8 cellular contexts compared by ENCODE assay signal in the genomic region with DNA sequence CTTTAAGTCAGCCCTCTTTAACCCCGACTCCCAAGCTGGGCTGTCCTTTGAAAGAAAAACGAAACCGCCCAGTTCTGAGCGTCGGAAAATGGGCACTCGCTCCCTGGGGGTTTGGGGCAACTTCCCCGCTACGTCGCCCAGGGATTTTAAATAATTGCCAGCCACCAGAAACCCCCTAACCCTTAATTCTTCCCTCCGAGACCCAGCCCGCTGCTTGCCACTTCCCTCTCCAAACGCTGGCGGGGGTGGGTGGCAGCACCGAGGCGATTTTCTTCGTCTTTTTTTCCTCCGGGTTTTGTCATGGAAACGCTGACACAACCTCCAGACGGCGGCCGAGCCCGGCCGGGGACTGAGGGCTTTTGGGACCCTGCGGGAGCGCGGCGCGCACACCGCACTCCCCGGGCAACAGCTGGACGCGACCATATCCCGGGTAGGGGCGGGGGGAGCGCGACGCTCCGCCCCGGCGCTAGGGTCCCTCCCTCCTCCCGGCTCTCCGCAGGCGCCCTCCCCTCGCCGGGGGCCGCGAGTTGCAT. TPM values are rescaled to one million over a fixed set of nuclear protein-coding genes. Genes with fewer than 3 reads are reported as not detected.
DNase-seq lines count a peak whose midpoint lies in the region; ATAC-seq, FAIRE-seq and TF ChIP-seq lines count a peak whose summit lies in the region.

A gene (plus strand): TSS at position 532 of the 533 bp plus-strand sequence.

- H4K20me1 ChIP-seq in H1 (replicated peaks in 1 of 2; ENCODE audit: control insufficient read depth in 1 of 2, insufficient read depth in 2 of 2, low read length in 2 of 2): peaks cover 0 to 4% of the 10 kb centered on the region in 2 experiments

- CTCF ChIA-PET in H1 (lab: Charles Lee; ENCODE audit: partially characterized antibody): interaction anchor here (1.5 to 1.9 kb wide), 2 partner anchors 75 to 198 kb away, joined by 5 read pairs; no protein-coding TSS in a partner anchor

- TF ChIP-seq CTCF in CD14-positive monocyte (IDR thresholded peaks at IDR 0.05) (peak; percentile 17), H1 (IDR thresholded peaks at IDR 0.05; ENCODE audit: control extremely low read depth in 1 of 3, insufficient read depth in 1 of 3, low read depth in 1 of 3, low read length in 3 of 3) (peak in 2 of 3 experiments; percentile 21 to 28; a peak in 3 of 4 replicates)

- peaks cover 0 to 22% of the 10 kb centered on the region in 2 experiments; a peak in 2 of 4 replicates for H3K79me2 ChIP-seq in H1 (ENCODE audit: control insufficient read depth in 1 of 2, insufficient read depth in 2 of 2, low read length in 2 of 2)

- WGBS in H1 (ENCODE audit: extremely low coverage in 1 of 2, insufficient coverage in 1 of 2, insufficient read length in 1 of 2, insufficient replicate concordance in 2 of 2, low coverage in 1 of 2, low lambda C conversion rate in 2 of 2, missing lambda C conversion rate in 1 of 2), 2 experiments: 2% methylated on average over 31 of the region's 47 CpGs; no CpG with 5 or more reads in 1 of the 2 experiments

- POLR2A ChIA-PET in H1 (lab: Charles Lee; ENCODE audit: partially characterized antibody): interaction anchor here (0.7 to 3.3 kb wide), 12 partner anchors 26 to 239 kb away, joined by 3 to 10 read pairs (median 4); no protein-coding TSS in a partner anchor

- peak; percentile 38 to 48 for TF ChIP-seq RAD21 in H1 (IDR thresholded peaks at IDR 0.05 in 1 of 2, conservative IDR thresholded peaks at IDR 0.05 in 1 of 2; ENCODE audit: low read depth in 2 of 2, low read length in 2 of 2)

- no peak within 1 kb of the TSS for H3K4ac ChIP-seq in H1 (replicated peaks; ENCODE audit: insufficient read length, low read depth, low read length)

- H3K9me3 ChIP-seq in H1 (ENCODE audit: insufficient read depth in 2 of 2, low read depth in 1 of 2, low read length in 1 of 2): no peaks in the 10 kb centered on the region

- TF ChIP-seq POLR2A in H1 (IDR thresholded peaks at IDR 0.05; ENCODE audit: control extremely low read depth in 1 of 2, low read depth in 2 of 2, low read length in 2 of 2): no peak

- H3K4me1 ChIP-seq in H1 (replicated peaks in 1 of 4; ENCODE audit: control insufficient read depth in 3 of 4, insufficient read depth in 4 of 4, low read length in 3 of 4): peaks cover 9 to 17% (median 12%) of the 10 kb centered on the region in 4 experiments; a peak in 6 of 7 replicates

- H3K14ac ChIP-seq in H1 (ENCODE audit: insufficient read length): no peak within 1 kb of the TSS

- peak within 1 kb of the TSS; percentile 100 for H3K4me3 Mint-ChIP-seq in CD14-positive monocyte
- peak within 1 kb of the TSS; percentile 99 for H3K4me3 Mint-ChIP-seq in memory B cell

- H3K9ac ChIP-seq in H1 (replicated peaks in 1 of 4; ENCODE audit: extremely low read depth in 1 of 4, low read depth in 3 of 4, low read length in 3 of 4): peak within 1 kb of the TSS; percentile 36 to 88 (median 53); a peak in 6 of 7 replicates

- H2BK120ac ChIP-seq in H1 (replicated peaks; ENCODE audit: low read depth, low read length): peak within 1 kb of the TSS; percentile 41

- H2BK15ac ChIP-seq in H1 (ENCODE audit: low read length): no peak within 1 kb of the TSS

- 0 out of 2 replicates have a peak within 1 kb of the TSS, but pooled peaks have one; percentile 72 for H2BK20ac ChIP-seq in H1 (ENCODE audit: low read length)

- no peak for FAIRE-seq in H1 (lab: Jason Lieb, UNC)

- H3K27ac ChIP-seq in H1 (ENCODE audit: low read depth, low read length): no peak within 1 kb of the TSS

- DNase-seq in CD14-positive monocyte (ENCODE audit: low spot score) (peak; percentile 85), NOMO-1 treated with DMSO at 0.1 percent for 48 hours (lab: John Stamatoyannopoulos, UW; ENCODE audit: unreplicated experiment) (peak; percentile 91), H1 (ENCODE audit: low read depth in 1 of 2, low spot score in 2 of 2) (peak; percentile 71 to 90), memory B cell (ENCODE audit: low spot score in 2 of 2) (peak; percentile 54 to 64)
- DNase-seq in activated CD8-positive, alpha-beta memory T cell treated with anti-CD3 and anti-CD28 coated beads for 4 hours (ENCODE audit: low read depth in 2 of 2): peak; percentile 48 to 60
- peak; percentile 58 to 69 (median 69) for DNase-seq in stimulated activated CD4-positive, alpha-beta T cell treated with anti-CD3 and anti-CD28 coated beads, TNF-alpha, amount 100 ng/mL, for 48 hours (ENCODE audit: low read depth in 3 of 3)

- H3K79me1 ChIP-seq in H1 (ENCODE audit: low read depth, low read length): peaks cover 7% of the 10 kb centered on the region; the same call in 1 of the 2 replicates

- ATAC-seq in GM19397 (IDR thresholded peaks at IDR 0.05; ENCODE audit: unreplicated experiment): peak; percentile 66
- ATAC-seq in HG03565 (IDR thresholded peaks at IDR 0.05; ENCODE audit: unreplicated experiment): peak; percentile 46
- ATAC-seq in memory B cell (ENCODE audit: low read depth): peak; percentile 59

- H2BK12ac ChIP-seq in H1 (ENCODE audit: low read depth, low read length): no peak within 1 kb of the TSS

- peak within 1 kb of the TSS; percentile 26; the same call in 1 of the 2 replicates for H3K18ac ChIP-seq in H1 (ENCODE audit: extremely low read depth, low read length)

- no peak within 1 kb of the TSS for H4K5ac ChIP-seq in H1 (ENCODE audit: insufficient read length, low read depth, low read length)

- H3K4me3 ChIP-seq in H1 (ENCODE audit: extremely low read depth in 1 of 4, insufficient read depth in 2 of 4, low read depth in 3 of 4, low read length in 4 of 4): peak within 1 kb of the TSS; percentile 61 to 98 (median 84)

- no peaks in the 10 kb centered on the region for H3K36me3 ChIP-seq in H1 (ENCODE audit: control insufficient read depth in 2 of 4, insufficient read depth in 4 of 4, low read length in 3 of 4)

- H3K27me3 ChIP-seq in H1 (replicated peaks in 1 of 4; ENCODE audit: control insufficient read depth in 3 of 4, extremely low read depth in 1 of 4, insufficient read depth in 3 of 4, low read length in 3 of 4): peaks cover 0 to 31% (median 18%) of the 10 kb centered on the region in 4 experiments; a peak in 6 of 7 replicates

- H3K9me3 Mint-ChIP-seq in CD14-positive monocyte (peaks cover 0 to 2% (median 0%) of the 10 kb centered on the region in 7 donors), memory B cell (no peaks in the 10 kb centered on the region)

- H3K23me2 ChIP-seq in H1 (ENCODE audit: low read depth, low read length): peaks cover 13% of the 10 kb centered on the region

- peak within 1 kb of the TSS; percentile 80 for H4K91ac ChIP-seq in H1 (replicated peaks; ENCODE audit: insufficient read length, low read length)

- TF ChIP-seq EP300 in H1 (IDR thresholded peaks at IDR 0.05; ENCODE audit: borderline replicate concordance in 1 of 2, low read depth in 2 of 2, low read length in 2 of 2): peak in 1 of 2 experiments; percentile 95; a peak in 1 of 3 replicates

- H3K27me3 Mint-ChIP-seq in CD14-positive monocyte (ENCODE audit: low read depth in 3 of 3) (peaks cover 0 to 3% (median 2%) of the 10 kb centered on the region in 3 donors), memory B cell (no peaks in the 10 kb centered on the region)

- peaks cover 30% of the 10 kb centered on the region for H3K4me1 Mint-ChIP-seq in CD14-positive monocyte
- peaks cover 19% of the 10 kb centered on the region for H3K4me1 Mint-ChIP-seq in memory B cell

- H3K56ac ChIP-seq in H1 (replicated peaks; ENCODE audit: insufficient read length, low read depth, low read length): no peak within 1 kb of the TSS

- H2AK5ac ChIP-seq in H1 (ENCODE audit: low read depth, low read length): no peak within 1 kb of the TSS

- H3K23ac ChIP-seq in H1 (ENCODE audit: insufficient read length): no peak within 1 kb of the TSS

- H3K36me3 Mint-ChIP-seq in CD14-positive monocyte: peaks cover 3 to 8% of the 10 kb centered on the region in 2 donors
- H3K36me3 Mint-ChIP-seq in memory B cell: peaks cover 1% of the 10 kb centered on the region

- peak within 1 kb of the TSS; percentile 78 for H2AFZ ChIP-seq in H1 (ENCODE audit: low read length)

- H3K4me2 ChIP-seq in H1 (ENCODE audit: insufficient read depth in 1 of 2, low read depth in 2 of 2, low read length in 2 of 2): peak within 1 kb of the TSS; percentile 97 to 99

- peak within 1 kb of the TSS; percentile 72; the same call in 1 of the 2 replicates for H4K8ac ChIP-seq in H1 (ENCODE audit: extremely low read depth, insufficient read depth, low read length)

- H2BK5ac ChIP-seq in H1 (ENCODE audit: low read depth, low read length): peak within 1 kb of the TSS; percentile 6; the same call in 1 of the 2 replicates

- H3K27ac Mint-ChIP-seq in CD14-positive monocyte: peak within 1 kb of the TSS; percentile 90 to 99 (median 94)
- H3K27ac Mint-ChIP-seq in memory B cell: peak within 1 kb of the TSS; percentile 94

- intact Hi-C loops in CD14-positive monocyte (cut with micrococcal nuclease): loop anchor here in 1 of 2 donors (5.0 to 10.0 kb wide), 5 partner anchors 41 to 501 kb away; a partner anchor contains a TSS

TF ChIP-seq in H1, 55 proteins besides CTCF, POLR2A, EP300 and RAD21 (continues in another document):
- TF ChIP-seq SIN3A (conservative IDR thresholded peaks at IDR 0.05 in 1 of 2, IDR thresholded peaks at IDR 0.05 in 1 of 2; ENCODE audit: low read depth in 1 of 2, low read length in 2 of 2) (peak; percentile 86 to 95; a peak in 2 of 4 replicates), YY1 (IDR thresholded peaks at IDR 0.05; ENCODE audit: low read depth, low read length) (peak; percentile 59), SAP30 (IDR thresholded peaks at IDR 0.05; ENCODE audit: insufficient read depth, insufficient replicate concordance, low read length) (no peak), TAF7 (optimal IDR thresholded peaks at IDR 0.05; ENCODE audit: borderline replicate concordance, low read depth, low read length) (peak; percentile 51), CREB1 (IDR thresholded peaks at IDR 0.05) (peak; percentile 72), BACH1 (IDR thresholded peaks at IDR 0.05; ENCODE audit: low read length) (peak; percentile 64; the same call in 1 of the 2 replicates), ASH2L (IDR thresholded peaks at IDR 0.05; ENCODE audit: low read length) (peak; percentile 91), HDAC2 (IDR thresholded peaks at IDR 0.05; ENCODE audit: borderline replicate concordance in 1 of 2, low read depth in 2 of 2, low read length in 2 of 2) (peak; percentile 46 to 69; a peak in 2 of 4 replicates), CEBPB (IDR thresholded peaks at IDR 0.05; ENCODE audit: low read depth, low read length) (0 out of 2 replicates have a peak, but pooled peaks have one; percentile 23)

RNA-seq across cellular contexts. Expression of the gene that starts here (rescaled TPM):
- polyA plus RNA-seq in CD14-positive monocyte (10 to 100 TPM; 44.4 to 48.4 TPM), H1 (2011; rRNA removed) (20.8 and 22.7 TPM in 2 replicates)
- 14.4 and 15.5 TPM in 2 replicates for total RNA-seq in H1 (2021; fragmentation: NEBNext Ultra II Directional; extraction: Animal tissue kit (Norgen Biotek cat#: 25700))
- 22.9 TPM for polyA plus RNA-seq in H1 (2011; cell fraction: cytosol; rRNA removed)
- 22.8 TPM for polyA plus RNA-seq in H1 (2011; cell fraction: nucleus; rRNA removed)
- 9.2 to 10.4 TPM (median 10.0 TPM) in 4 replicates for polyA plus RNA-seq in H1 (2012, experiment 1 of 2)
- polyA plus RNA-seq in H1 (2012, experiment 2 of 2): 3.5 TPM
- polyA plus RNA-seq in H1 (2013, experiment 1 of 2): 8.5 TPM
- 9.3 TPM for polyA plus RNA-seq in H1 (2013, experiment 2 of 2)
- polyA minus RNA-seq in H1 (2011; rRNA and poly(A)+ RNA removed): 8.6 and 8.9 TPM in 2 replicates
- 11.2 TPM for polyA minus RNA-seq in H1 (2011; cell fraction: cytosol; rRNA and poly(A)+ RNA removed)
- polyA minus RNA-seq in H1 (2011; cell fraction: nucleus; rRNA and poly(A)+ RNA removed): 19.0 TPM
